In the genomic region with DNA sequence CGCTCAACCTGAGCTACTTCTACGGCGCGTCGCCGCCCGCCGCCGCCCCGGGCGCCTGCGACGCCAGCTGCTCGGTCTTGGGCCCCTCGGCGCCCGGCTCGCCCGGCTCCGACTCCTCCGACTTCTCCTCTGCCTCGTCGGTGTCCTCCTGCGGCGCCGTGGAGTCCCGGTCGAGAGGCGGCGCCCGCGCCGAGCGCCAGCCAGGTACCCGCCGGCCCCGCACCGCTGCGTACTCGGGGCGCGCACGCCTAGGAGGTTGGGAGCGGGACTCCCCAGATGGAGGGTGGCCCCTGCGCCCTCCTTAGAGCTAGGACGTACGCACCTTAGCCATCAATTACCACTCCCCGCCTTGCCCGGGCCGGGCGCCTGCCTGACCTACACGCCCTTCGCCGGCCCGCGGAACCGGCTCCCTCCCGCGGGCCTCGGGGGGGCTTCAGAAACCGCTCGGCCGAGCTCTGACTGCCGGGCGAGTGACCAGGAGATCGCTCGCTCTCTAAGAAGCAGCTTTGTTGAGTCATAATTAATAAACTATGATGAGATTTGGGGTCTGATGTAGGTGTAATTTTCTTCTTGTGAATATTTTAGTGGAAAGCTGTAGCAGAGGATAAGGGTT, we compare ENCODE assay signal across 1 cellular context.
A peak's percentile ranks its signal among the peaks of the same experiment; 100 is the strongest.
TF ChIP-seq lines count a peak whose summit lies in the region.

No MANE protein-coding gene starts in this region.

TF ChIP-seq in K562, 482 proteins besides CTCF, POLR2A, EP300 and RAD21 (continued from another document and continues in another):
- TF ChIP-seq, protein P1, sequence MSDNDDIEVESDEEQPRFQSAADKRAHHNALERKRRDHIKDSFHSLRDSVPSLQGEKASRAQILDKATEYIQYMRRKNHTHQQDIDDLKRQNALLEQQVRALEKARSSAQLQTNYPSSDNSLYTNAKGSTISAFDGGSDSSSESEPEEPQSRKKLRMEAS (CRISPR knock-in tag; IDR thresholded peaks at IDR 0.05), result 0 out of 2 replicates have a peak, but pooled peaks have one; percentile 3
- no peak for TF ChIP-seq ZNF41 (CRISPR knock-in tag; conservative IDR thresholded peaks at IDR 0.05)
- TF ChIP-seq, protein P2, sequence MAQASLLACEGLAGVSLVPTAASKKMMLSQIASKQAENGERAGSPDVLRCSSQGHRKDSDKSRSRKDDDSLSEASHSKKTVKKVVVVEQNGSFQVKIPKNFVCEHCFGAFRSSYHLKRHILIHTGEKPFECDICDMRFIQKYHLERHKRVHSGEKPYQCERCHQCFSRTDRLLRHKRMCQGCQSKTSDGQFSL (CRISPR knock-in tag; IDR thresholded peaks at IDR 0.05), result no peak
- TF ChIP-seq, protein P2 (tag; IDR thresholded peaks at IDR 0.05), result no peak
- TF ChIP-seq ZBTB1 (CRISPR knock-in tag; IDR thresholded peaks at IDR 0.05; ENCODE audit: borderline replicate concordance, low read depth), result 0 out of 2 replicates have a peak, but pooled peaks have one; percentile 5
- no peak for TF ChIP-seq ZBTB7A (IDR thresholded peaks at IDR 0.05; ENCODE audit: borderline replicate concordance, control insufficient read depth, low read depth, low read length)
- peak; percentile 72 for TF ChIP-seq POLR2G (IDR thresholded peaks at IDR 0.05; ENCODE audit: low read depth, low read length)
- no peak for TF ChIP-seq ZKSCAN1 (IDR thresholded peaks at IDR 0.05; ENCODE audit: low read depth, low read length)
- TF ChIP-seq, protein P3, sequence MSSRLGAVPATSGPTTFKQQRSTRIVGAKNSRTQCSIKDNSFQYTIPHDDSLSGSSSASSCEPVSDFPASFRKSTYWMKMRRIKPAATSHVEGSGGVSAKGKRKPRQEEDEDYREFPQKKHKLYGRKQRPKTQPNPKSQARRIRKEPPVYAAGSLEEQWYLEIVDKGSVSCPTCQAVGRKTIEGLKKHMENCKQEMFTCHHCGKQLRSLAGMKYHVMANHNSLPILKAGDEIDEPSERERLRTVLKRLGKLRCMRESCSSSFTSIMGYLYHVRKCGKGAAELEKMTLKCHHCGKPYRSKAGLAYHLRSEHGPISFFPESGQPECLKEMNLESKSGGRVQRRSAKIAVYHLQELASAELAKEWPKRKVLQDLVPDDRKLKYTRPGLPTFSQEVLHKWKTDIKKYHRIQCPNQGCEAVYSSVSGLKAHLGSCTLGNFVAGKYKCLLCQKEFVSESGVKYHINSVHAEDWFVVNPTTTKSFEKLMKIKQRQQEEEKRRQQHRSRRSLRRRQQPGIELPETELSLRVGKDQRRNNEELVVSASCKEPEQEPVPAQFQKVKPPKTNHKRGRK (tag; IDR thresholded peaks at IDR 0.05), result no peak
- TF ChIP-seq KDM2B (CRISPR knock-in tag; IDR thresholded peaks at IDR 0.05), result no peak
- TF ChIP-seq ZNF696 (CRISPR knock-in tag; conservative IDR thresholded peaks at IDR 0.05), result no peak
- TF ChIP-seq, protein P4, sequence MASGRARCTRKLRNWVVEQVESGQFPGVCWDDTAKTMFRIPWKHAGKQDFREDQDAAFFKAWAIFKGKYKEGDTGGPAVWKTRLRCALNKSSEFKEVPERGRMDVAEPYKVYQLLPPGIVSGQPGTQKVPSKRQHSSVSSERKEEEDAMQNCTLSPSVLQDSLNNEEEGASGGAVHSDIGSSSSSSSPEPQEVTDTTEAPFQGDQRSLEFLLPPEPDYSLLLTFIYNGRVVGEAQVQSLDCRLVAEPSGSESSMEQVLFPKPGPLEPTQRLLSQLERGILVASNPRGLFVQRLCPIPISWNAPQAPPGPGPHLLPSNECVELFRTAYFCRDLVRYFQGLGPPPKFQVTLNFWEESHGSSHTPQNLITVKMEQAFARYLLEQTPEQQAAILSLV (tag; IDR thresholded peaks at IDR 0.05), result no peak
- TF ChIP-seq NEUROD1 (IDR thresholded peaks at IDR 0.05; ENCODE audit: borderline replicate concordance, low read depth, low read length, partially characterized antibody), result no peak
- no peak for TF ChIP-seq HEY1 (CRISPR knock-in tag; IDR thresholded peaks at IDR 0.05; ENCODE audit: borderline replicate concordance)
- TF ChIP-seq ZNF583 (CRISPR knock-in tag; IDR thresholded peaks at IDR 0.05), result no peak
- no peak for TF ChIP-seq U2AF2 (optimal IDR thresholded peaks at IDR 0.05; ENCODE audit: low read depth, low read length)
- TF ChIP-seq, protein P5, sequence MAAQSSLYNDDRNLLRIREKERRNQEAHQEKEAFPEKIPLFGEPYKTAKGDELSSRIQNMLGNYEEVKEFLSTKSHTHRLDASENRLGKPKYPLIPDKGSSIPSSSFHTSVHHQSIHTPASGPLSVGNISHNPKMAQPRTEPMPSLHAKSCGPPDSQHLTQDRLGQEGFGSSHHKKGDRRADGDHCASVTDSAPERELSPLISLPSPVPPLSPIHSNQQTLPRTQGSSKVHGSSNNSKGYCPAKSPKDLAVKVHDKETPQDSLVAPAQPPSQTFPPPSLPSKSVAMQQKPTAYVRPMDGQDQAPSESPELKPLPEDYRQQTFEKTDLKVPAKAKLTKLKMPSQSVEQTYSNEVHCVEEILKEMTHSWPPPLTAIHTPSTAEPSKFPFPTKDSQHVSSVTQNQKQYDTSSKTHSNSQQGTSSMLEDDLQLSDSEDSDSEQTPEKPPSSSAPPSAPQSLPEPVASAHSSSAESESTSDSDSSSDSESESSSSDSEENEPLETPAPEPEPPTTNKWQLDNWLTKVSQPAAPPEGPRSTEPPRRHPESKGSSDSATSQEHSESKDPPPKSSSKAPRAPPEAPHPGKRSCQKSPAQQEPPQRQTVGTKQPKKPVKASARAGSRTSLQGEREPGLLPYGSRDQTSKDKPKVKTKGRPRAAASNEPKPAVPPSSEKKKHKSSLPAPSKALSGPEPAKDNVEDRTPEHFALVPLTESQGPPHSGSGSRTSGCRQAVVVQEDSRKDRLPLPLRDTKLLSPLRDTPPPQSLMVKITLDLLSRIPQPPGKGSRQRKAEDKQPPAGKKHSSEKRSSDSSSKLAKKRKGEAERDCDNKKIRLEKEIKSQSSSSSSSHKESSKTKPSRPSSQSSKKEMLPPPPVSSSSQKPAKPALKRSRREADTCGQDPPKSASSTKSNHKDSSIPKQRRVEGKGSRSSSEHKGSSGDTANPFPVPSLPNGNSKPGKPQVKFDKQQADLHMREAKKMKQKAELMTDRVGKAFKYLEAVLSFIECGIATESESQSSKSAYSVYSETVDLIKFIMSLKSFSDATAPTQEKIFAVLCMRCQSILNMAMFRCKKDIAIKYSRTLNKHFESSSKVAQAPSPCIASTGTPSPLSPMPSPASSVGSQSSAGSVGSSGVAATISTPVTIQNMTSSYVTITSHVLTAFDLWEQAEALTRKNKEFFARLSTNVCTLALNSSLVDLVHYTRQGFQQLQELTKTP (IDR thresholded peaks at IDR 0.05; ENCODE audit: low read depth in 1 of 2, partially characterized antibody in 2 of 2), result no peak
- peak; percentile 2; the same call in 1 of the 2 replicates for TF ChIP-seq MYC (IDR thresholded peaks at IDR 0.05; ENCODE audit: low read depth, low read length)
- TF ChIP-seq MYC (CRISPR knock-in tag; IDR thresholded peaks at IDR 0.05; ENCODE audit: borderline replicate concordance, low read depth), result no peak
- TF ChIP-seq ZNF311 (CRISPR knock-in tag; IDR thresholded peaks at IDR 0.05), result no peak
- TF ChIP-seq, protein P6, sequence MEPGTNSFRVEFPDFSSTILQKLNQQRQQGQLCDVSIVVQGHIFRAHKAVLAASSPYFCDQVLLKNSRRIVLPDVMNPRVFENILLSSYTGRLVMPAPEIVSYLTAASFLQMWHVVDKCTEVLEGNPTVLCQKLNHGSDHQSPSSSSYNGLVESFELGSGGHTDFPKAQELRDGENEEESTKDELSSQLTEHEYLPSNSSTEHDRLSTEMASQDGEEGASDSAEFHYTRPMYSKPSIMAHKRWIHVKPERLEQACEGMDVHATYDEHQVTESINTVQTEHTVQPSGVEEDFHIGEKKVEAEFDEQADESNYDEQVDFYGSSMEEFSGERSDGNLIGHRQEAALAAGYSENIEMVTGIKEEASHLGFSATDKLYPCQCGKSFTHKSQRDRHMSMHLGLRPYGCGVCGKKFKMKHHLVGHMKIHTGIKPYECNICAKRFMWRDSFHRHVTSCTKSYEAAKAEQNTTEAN (CRISPR knock-in tag; IDR thresholded peaks at IDR 0.05), result no peak
- TF ChIP-seq, protein P7, sequence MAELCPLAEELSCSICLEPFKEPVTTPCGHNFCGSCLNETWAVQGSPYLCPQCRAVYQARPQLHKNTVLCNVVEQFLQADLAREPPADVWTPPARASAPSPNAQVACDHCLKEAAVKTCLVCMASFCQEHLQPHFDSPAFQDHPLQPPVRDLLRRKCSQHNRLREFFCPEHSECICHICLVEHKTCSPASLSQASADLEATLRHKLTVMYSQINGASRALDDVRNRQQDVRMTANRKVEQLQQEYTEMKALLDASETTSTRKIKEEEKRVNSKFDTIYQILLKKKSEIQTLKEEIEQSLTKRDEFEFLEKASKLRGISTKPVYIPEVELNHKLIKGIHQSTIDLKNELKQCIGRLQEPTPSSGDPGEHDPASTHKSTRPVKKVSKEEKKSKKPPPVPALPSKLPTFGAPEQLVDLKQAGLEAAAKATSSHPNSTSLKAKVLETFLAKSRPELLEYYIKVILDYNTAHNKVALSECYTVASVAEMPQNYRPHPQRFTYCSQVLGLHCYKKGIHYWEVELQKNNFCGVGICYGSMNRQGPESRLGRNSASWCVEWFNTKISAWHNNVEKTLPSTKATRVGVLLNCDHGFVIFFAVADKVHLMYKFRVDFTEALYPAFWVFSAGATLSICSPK (IDR thresholded peaks at IDR 0.05; ENCODE audit: borderline replicate concordance), result no peak
- TF ChIP-seq, protein P8, sequence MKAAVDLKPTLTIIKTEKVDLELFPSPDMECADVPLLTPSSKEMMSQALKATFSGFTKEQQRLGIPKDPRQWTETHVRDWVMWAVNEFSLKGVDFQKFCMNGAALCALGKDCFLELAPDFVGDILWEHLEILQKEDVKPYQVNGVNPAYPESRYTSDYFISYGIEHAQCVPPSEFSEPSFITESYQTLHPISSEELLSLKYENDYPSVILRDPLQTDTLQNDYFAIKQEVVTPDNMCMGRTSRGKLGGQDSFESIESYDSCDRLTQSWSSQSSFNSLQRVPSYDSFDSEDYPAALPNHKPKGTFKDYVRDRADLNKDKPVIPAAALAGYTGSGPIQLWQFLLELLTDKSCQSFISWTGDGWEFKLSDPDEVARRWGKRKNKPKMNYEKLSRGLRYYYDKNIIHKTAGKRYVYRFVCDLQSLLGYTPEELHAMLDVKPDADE (conservative IDR thresholded peaks at IDR 0.05; ENCODE audit: control insufficient read depth, low read depth, low read length), result no peak
- no peak for TF ChIP-seq ZNF212 (CRISPR knock-in tag; IDR thresholded peaks at IDR 0.05)
- TF ChIP-seq ZFX (CRISPR knock-in tag; IDR thresholded peaks at IDR 0.05), result peak; percentile 40
- no peak; the same call in 1 of the 2 replicates for TF ChIP-seq HNRNPL (IDR thresholded peaks at IDR 0.05; ENCODE audit: low read depth, low read length)
- TF ChIP-seq HMGN3 (IDR thresholded peaks at IDR 0.05; ENCODE audit: borderline replicate concordance, extremely low read depth, insufficient read length, low read depth, low read length), result peak; percentile 42
- TF ChIP-seq JUNB (CRISPR knock-in tag; conservative IDR thresholded peaks at IDR 0.05), result no peak
- TF ChIP-seq NRF1 (conservative IDR thresholded peaks at IDR 0.05 in 1 of 2, IDR thresholded peaks at IDR 0.05 in 1 of 2), result peak; percentile 53 to 65
- TF ChIP-seq KAT7 (CRISPR knock-in tag; IDR thresholded peaks at IDR 0.05; ENCODE audit: borderline replicate concordance), result peak; percentile 49; the same call in 1 of the 2 replicates
- TF ChIP-seq NR4A1 (CRISPR knock-in tag; IDR thresholded peaks at IDR 0.05), result no peak
- TF ChIP-seq NR4A1 (tag; IDR thresholded peaks at IDR 0.05), result no peak
- no peak for TF ChIP-seq ZNF584 (CRISPR knock-in tag; IDR thresholded peaks at IDR 0.05; ENCODE audit: low read depth)
- TF ChIP-seq, protein P9, sequence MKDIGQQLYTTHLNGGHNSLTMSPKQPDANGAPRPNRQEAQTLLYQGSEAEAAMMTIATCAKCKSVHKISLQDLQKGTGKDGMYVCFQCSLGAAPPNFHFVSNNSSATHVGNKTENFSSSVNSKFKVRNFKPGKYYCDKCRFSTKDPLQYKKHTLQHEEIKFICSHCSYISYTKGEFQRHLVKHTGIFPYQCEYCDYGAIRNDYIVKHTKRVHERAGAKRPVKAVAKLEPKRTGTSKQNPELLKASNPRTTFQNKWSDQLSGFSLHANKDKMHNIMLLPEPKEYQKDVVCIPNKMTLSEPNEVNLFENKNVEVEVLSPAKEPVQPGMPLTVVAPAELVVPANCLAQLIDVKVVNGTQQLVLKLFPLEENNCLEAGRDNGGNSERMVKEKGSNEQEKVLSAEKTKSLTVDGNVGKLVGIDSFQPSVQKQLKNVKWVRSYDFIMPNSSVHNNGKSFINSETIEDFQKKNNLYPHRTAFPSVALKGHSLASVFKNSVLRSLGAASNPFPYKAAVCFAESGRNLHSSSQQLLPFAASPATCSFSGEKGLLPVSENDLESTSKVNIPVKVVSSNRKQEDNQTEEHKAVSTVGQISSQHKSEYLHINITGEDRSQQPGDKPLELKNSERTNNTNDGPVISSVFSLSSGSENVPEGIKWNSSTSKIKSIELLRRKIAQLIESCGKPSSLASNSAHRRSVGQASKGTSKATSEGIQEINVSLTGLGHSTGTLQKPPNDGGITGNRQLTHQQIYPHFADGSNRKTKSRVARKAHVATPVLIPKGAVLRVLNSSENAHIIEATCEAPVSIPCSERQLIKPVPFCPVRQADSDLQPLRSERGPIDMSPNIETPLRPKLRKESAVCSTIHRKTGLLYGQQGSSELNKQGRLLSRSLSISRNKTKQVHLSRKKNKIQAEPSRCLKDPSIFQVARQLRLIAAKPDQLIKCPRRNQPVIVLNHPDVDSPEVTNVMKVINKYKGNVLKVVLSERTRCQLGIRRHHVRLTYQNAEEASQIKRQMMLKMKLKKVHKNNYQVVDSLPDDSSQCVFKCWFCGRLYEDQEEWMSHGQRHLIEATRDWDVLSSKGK (CRISPR knock-in tag; IDR thresholded peaks at IDR 0.05), result no peak
- TF ChIP-seq MAFF (IDR thresholded peaks at IDR 0.05; ENCODE audit: low read length), result no peak
- no peak for TF ChIP-seq LARP7 (IDR thresholded peaks at IDR 0.05)
- TF ChIP-seq ZNF766 (CRISPR knock-in tag; conservative IDR thresholded peaks at IDR 0.05), result no peak
- TF ChIP-seq, protein P10, sequence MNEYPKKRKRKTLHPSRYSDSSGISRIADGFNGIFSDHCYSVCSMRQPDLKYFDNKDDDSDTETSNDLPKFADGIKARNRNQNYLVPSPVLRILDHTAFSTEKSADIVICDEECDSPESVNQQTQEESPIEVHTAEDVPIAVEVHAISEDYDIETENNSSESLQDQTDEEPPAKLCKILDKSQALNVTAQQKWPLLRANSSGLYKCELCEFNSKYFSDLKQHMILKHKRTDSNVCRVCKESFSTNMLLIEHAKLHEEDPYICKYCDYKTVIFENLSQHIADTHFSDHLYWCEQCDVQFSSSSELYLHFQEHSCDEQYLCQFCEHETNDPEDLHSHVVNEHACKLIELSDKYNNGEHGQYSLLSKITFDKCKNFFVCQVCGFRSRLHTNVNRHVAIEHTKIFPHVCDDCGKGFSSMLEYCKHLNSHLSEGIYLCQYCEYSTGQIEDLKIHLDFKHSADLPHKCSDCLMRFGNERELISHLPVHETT (CRISPR knock-in tag; conservative IDR thresholded peaks at IDR 0.05 in 1 of 2, IDR thresholded peaks at IDR 0.05 in 1 of 2), result 0 out of 4 replicates have a peak, but pooled peaks of 1 of the 2 experiments have one; percentile 7
- TF ChIP-seq MBD2 (IDR thresholded peaks at IDR 0.05; ENCODE audit: borderline replicate concordance, low read depth), result no peak
- no peak for TF ChIP-seq ZNF507 (tag; conservative IDR thresholded peaks at IDR 0.05)
- TF ChIP-seq PTTG1 (tag; IDR thresholded peaks at IDR 0.05; ENCODE audit: low read depth), result no peak
